ENCODE assay signal across 2 cellular contexts in the genomic region with DNA sequence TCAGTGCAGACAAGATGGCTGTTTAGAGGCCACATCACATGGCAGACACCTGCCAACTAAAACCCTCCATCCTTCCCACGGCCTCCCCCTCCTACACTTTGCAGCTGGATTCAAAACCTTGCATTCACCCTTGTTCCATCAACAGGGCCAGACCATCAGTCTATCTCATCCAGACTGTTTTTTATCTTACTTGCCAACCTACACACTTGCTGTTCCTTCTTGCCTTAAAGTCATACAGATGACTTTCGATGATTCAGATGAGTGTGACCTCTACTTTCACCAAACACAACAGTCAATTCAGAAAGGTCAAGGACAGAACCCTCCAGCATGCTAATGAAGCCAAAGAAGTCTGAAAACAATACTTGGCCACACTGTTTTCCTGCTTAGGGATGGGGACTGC. TPM values are rescaled to one million over a fixed set of nuclear protein-coding genes. Genes with fewer than 3 reads are reported as not detected.
"Had no signal": no experiment of that assay in that cellular context is flagged by ENCODE, and none has a peak within 500 bp of the region (broad histone marks: within the 10 kb centered on the region; RNA-seq: fewer than 3 reads in every experiment).

No MANE protein-coding gene starts in this region.

RNA-seq across cellular contexts. Expression of gene IGSF3, which starts 29.9 kb away (rescaled TPM):
- polyA plus RNA-seq: immature natural killer cell; naive thymus-derived CD8-positive, alpha-beta T cell had no signal
